In genomic region chr9:19036611-19037010, GRCh38 we compare ENCODE assay signal across 36 cellular contexts. TPM values are rescaled to one million over a fixed set of nuclear protein-coding genes. Genes with fewer than 3 reads are reported as not detected.
DNase-seq lines count a peak whose midpoint lies in the region; ATAC-seq and TF ChIP-seq lines count a peak whose summit lies in the region.
"Had no signal": no experiment of that assay in that cellular context is flagged by ENCODE, and none has a peak within 500 bp of the region (broad histone marks: within the 10 kb centered on the region; RNA-seq: fewer than 3 reads in every experiment).

No MANE protein-coding gene starts in this region.

- H3K79me1 ChIP-seq in H9 (ENCODE audit: insufficient read depth, low read depth, low read length, poor library complexity, severe bottlenecking): no peaks in the 10 kb centered on the region

- ATAC-seq in PC-3 (no peak), HG02623 (IDR thresholded peaks at IDR 0.05; ENCODE audit: unreplicated experiment) (no peak), GM21423 (IDR thresholded peaks at IDR 0.05; ENCODE audit: unreplicated experiment) (no peak)
- ATAC-seq: GM12878; left cardiac atrium; mucosa of descending colon; natural killer cell; stimulated activated memory B cell treated with anti-CD40 and anti-IgM and Interleukin-4, amounts not matched to agents 10 μg/mL and 1 μg/mL and 100 μg/mL, for 72 hours had no signal

- H3K36me3 ChIP-seq in DOHH2 (ENCODE audit: control insufficient read depth, low read length) (no peaks in the 10 kb centered on the region), PC-3 (ENCODE audit: low read depth, low read length) (no peaks in the 10 kb centered on the region)
- H3K36me3 ChIP-seq: BLaER1, breast epithelium, colonic mucosa, upper lobe of left lung had no signal

- no peak overlapping the region for H3K23ac ChIP-seq in H9 (ENCODE audit: insufficient read length, low read depth, low read length)

- no peak overlapping the region for H3K56ac ChIP-seq in H9 (ENCODE audit: insufficient read length, low read depth, low read length)

- H3K27ac Mint-ChIP-seq in H9: no peak overlapping the region
- H3K27ac Mint-ChIP-seq: activated naive CD4-positive, alpha-beta T cell treated with anti-CD3 and anti-CD28 coated beads, Interleukin-2, amount 50 U/mL, for 24 hours; activated T-helper 1 cell treated with anti-CD3 and anti-CD28 coated beads, Interleukin-12 subunit alpha, Interleukin-12 subunit beta, Interleukin-2, Interleukin-4 antibody, amounts not matched to agents 30 ng/mL and 10 ng/mL and 1 ng/mL, durations not matched to agents 14 hours and 24 hours and 36 hours; immature natural killer cell; natural killer cell; stimulated activated memory B cell treated with anti-CD40 and anti-IgM and Interleukin-4, amounts not matched to agents 10 μg/mL and 1 μg/mL and 100 μg/mL, for 72 hours had no signal

- no peaks in the 10 kb centered on the region for H3K27me3 Mint-ChIP-seq in H9 (ENCODE audit: low read depth)
- H3K27me3 Mint-ChIP-seq: activated naive CD4-positive, alpha-beta T cell treated with anti-CD3 and anti-CD28 coated beads, Interleukin-2, amount 50 U/mL, for 24 hours; stimulated activated memory B cell treated with anti-CD40 and anti-IgM and Interleukin-4, amounts not matched to agents 10 μg/mL and 1 μg/mL and 100 μg/mL, for 72 hours had no signal

- POLR2A ChIA-PET in PC-3 (lab: Charles Lee; ENCODE audit: unreplicated experiment): no interaction called here

- H3K4me3 ChIP-seq in DOHH2 (ENCODE audit: low read length): no peak overlapping the region
- H3K4me3 ChIP-seq in PC-3 (ENCODE audit: low read length): no peak overlapping the region
- no peak overlapping the region for H3K4me3 ChIP-seq in fibroblast of mammary gland (ENCODE audit: control insufficient read depth, low read depth, low read length)
- H3K4me3 ChIP-seq: BLaER1, breast epithelium, colonic mucosa, GM12878, lung, mucosa of descending colon, SK-N-MC, upper lobe of left lung had no signal

- no peak overlapping the region for H3K4me2 ChIP-seq in DOHH2 (ENCODE audit: low read length)
- H3K4me2 ChIP-seq in H9 (ENCODE audit: insufficient read depth, insufficient read length, low read length): no peak overlapping the region
- no peak overlapping the region for H3K4me2 ChIP-seq in PC-3 (ENCODE audit: low read length)
- H3K4me2 ChIP-seq: BLaER1 had no signal

- H3K9me3 Mint-ChIP-seq in H9: peaks cover 15 to 16% of the 10 kb centered on the region in 2 experiments
- H3K9me3 Mint-ChIP-seq: activated naive CD4-positive, alpha-beta T cell treated with anti-CD3 and anti-CD28 coated beads, Interleukin-2, amount 50 U/mL, for 24 hours; activated T-helper 1 cell treated with anti-CD3 and anti-CD28 coated beads, Interleukin-12 subunit alpha, Interleukin-12 subunit beta, Interleukin-2, Interleukin-4 antibody, amounts not matched to agents 30 ng/mL and 10 ng/mL and 1 ng/mL, durations not matched to agents 14 hours and 24 hours and 36 hours; immature natural killer cell; natural killer cell; stimulated activated memory B cell treated with anti-CD40 and anti-IgM and Interleukin-4, amounts not matched to agents 10 μg/mL and 1 μg/mL and 100 μg/mL, for 72 hours had no signal

- no peaks in the 10 kb centered on the region for H3K4me1 ChIP-seq in DOHH2 (ENCODE audit: control insufficient read depth, low read length)
- no peaks in the 10 kb centered on the region for H3K4me1 ChIP-seq in H9 (ENCODE audit: insufficient read depth, low read length)
- H3K4me1 ChIP-seq in PC-3 (ENCODE audit: insufficient read depth, low read length): no peaks in the 10 kb centered on the region
- H3K4me1 ChIP-seq: BLaER1, breast epithelium, colonic mucosa, upper lobe of left lung had no signal

- H4K8ac ChIP-seq in H9 (replicated peaks; ENCODE audit: insufficient read length, low read depth, low read length): no peak overlapping the region

- CTCF ChIA-PET in PC-3 (lab: Charles Lee): no interaction called here

- H3K9me2 ChIP-seq in DOHH2 (replicated peaks; ENCODE audit: control insufficient read depth, low read length): no peaks in the 10 kb centered on the region
- H3K9me2 ChIP-seq in PC-3 (replicated peaks; ENCODE audit: low read length): no peaks in the 10 kb centered on the region

- DNase-seq in H9 (no peak), PC-3 (no peak), fibroblast of mammary gland (ENCODE audit: low read depth) (no peak), DMS153 (lab: John Stamatoyannopoulos, UW) (no peak)
- DNase-seq in activated CD4-positive, alpha-beta T cell treated with anti-CD3 and anti-CD28 coated beads for 4 hours: no peak
- DNase-seq: ACHN; activated CD4-positive, alpha-beta T cell treated with anti-CD3 and anti-CD28 coated beads, Interleukin-2, amount 50 U/mL, for 48 hours; activated CD8-positive, alpha-beta memory T cell treated with anti-CD3 and anti-CD28 coated beads, Interleukin-2, amount 50 U/mL, for 48 hours; amniotic stem cell; colonic mucosa; effector CD4-positive, alpha-beta T cell; GDM1; HCEC 1CT; hypothalamus; immature natural killer cell; left cardiac atrium; mucosa of descending colon; natural killer cell; NCI-H2171; occipital lobe; upper lobe of left lung had no signal

- H3K9ac ChIP-seq in H9 (ENCODE audit: extremely low read depth, insufficient read length, low read length) (no peak overlapping the region), PC-3 (ENCODE audit: low read length) (no peak overlapping the region)
- H3K9ac ChIP-seq: BLaER1 had no signal

- no peaks in the 10 kb centered on the region for H3F3A ChIP-seq in DOHH2 (ENCODE audit: control insufficient read depth, insufficient read depth)
- H3F3A ChIP-seq in PC-3 (ENCODE audit: low read length, unreplicated experiment): no peaks in the 10 kb centered on the region

- peaks cover 5 to 16% (median 6%) of the 10 kb centered on the region in 3 experiments; a peak in 6 of 7 replicates for H3K36me3 Mint-ChIP-seq in H9 (ENCODE audit: insufficient read depth in 1 of 3, low read depth in 3 of 3)
- H3K36me3 Mint-ChIP-seq: natural killer cell; stimulated activated memory B cell treated with anti-CD40 and anti-IgM and Interleukin-4, amounts not matched to agents 10 μg/mL and 1 μg/mL and 100 μg/mL, for 72 hours had no signal

- no peak overlapping the region for H3K4me3 Mint-ChIP-seq in H9
- H3K4me3 Mint-ChIP-seq: activated naive CD4-positive, alpha-beta T cell treated with anti-CD3 and anti-CD28 coated beads, Interleukin-2, amount 50 U/mL, for 24 hours; activated T-helper 1 cell treated with anti-CD3 and anti-CD28 coated beads, Interleukin-12 subunit alpha, Interleukin-12 subunit beta, Interleukin-2, Interleukin-4 antibody, amounts not matched to agents 30 ng/mL and 10 ng/mL and 1 ng/mL, durations not matched to agents 14 hours and 24 hours and 36 hours; immature natural killer cell; natural killer cell; stimulated activated memory B cell treated with anti-CD40 and anti-IgM and Interleukin-4, amounts not matched to agents 10 μg/mL and 1 μg/mL and 100 μg/mL, for 72 hours had no signal

- H3K9me3 ChIP-seq in DOHH2 (ENCODE audit: control insufficient read depth, insufficient read depth, low read length) (no peaks in the 10 kb centered on the region), H9 (ENCODE audit: control insufficient read depth, low read depth, low read length) (no peaks in the 10 kb centered on the region), PC-3 (ENCODE audit: low read length) (no peaks in the 10 kb centered on the region)
- H3K9me3 ChIP-seq: breast epithelium, colonic mucosa, mucosa of descending colon, upper lobe of left lung had no signal

- no peak overlapping the region for H2BK20ac ChIP-seq in H9 (ENCODE audit: low read depth, low read length, poor library complexity, severe bottlenecking)

- H2AK5ac ChIP-seq in H9 (ENCODE audit: insufficient read length, low read length): no peak overlapping the region

- peaks cover 8 to 11% of the 10 kb centered on the region in 2 experiments for H3K4me1 Mint-ChIP-seq in H9
- H3K4me1 Mint-ChIP-seq: activated naive CD4-positive, alpha-beta T cell treated with anti-CD3 and anti-CD28 coated beads, Interleukin-2, amount 50 U/mL, for 24 hours; immature natural killer cell; natural killer cell; stimulated activated memory B cell treated with anti-CD40 and anti-IgM and Interleukin-4, amounts not matched to agents 10 μg/mL and 1 μg/mL and 100 μg/mL, for 72 hours had no signal

- H2BK15ac ChIP-seq in H9 (ENCODE audit: low read depth, low read length): no peak overlapping the region

- H3K14ac ChIP-seq in H9 (ENCODE audit: insufficient read depth, low read length): no peak overlapping the region

- no peaks in the 10 kb centered on the region for H3K23me2 ChIP-seq in H9 (ENCODE audit: insufficient read length, low read depth, low read length, poor library complexity, severe bottlenecking)

- no peak overlapping the region for H2BK120ac ChIP-seq in H9 (ENCODE audit: low read depth, low read length, poor library complexity, severe bottlenecking)

- intact Hi-C loops in PC-3 (cut with micrococcal nuclease): no loop called here

- TF ChIP-seq CTCF in DOHH2 (IDR thresholded peaks at IDR 0.05; ENCODE audit: low read depth, low read length, poor library complexity, severe bottlenecking) (peak; percentile 23), H9 (conservative IDR thresholded peaks at IDR 0.05) (peak; percentile 30; the same call in 1 of the 3 replicates), PC-3 (conservative IDR thresholded peaks at IDR 0.05; ENCODE audit: low read depth, low read length) (0 out of 2 replicates have a peak, but pooled peaks have one; percentile 12), fibroblast of mammary gland (conservative IDR thresholded peaks at IDR 0.05; ENCODE audit: control insufficient read depth, insufficient read depth, low read depth, low read length) (peak; percentile 16)

- H3K79me2 ChIP-seq in DOHH2 (ENCODE audit: control insufficient read depth, low read length) (no peaks in the 10 kb centered on the region), H9 (ENCODE audit: insufficient read depth, low read length) (no peaks in the 10 kb centered on the region), PC-3 (ENCODE audit: low read length) (no peaks in the 10 kb centered on the region)

- WGBS in H9 (ENCODE audit: extremely low coverage, insufficient read length, low lambda C conversion rate): no CpG with 5 or more reads among the region's 5 CpGs

- H3K27ac ChIP-seq in DOHH2 (ENCODE audit: low read depth, low read length) (no peak overlapping the region), H9 (ENCODE audit: insufficient read length, low read depth, low read length) (no peak overlapping the region), PC-3 (ENCODE audit: low read length) (no peak overlapping the region)
- H3K27ac ChIP-seq: BLaER1, breast epithelium, colonic mucosa, epithelial cell of prostate, SK-N-MC, upper lobe of left lung had no signal

- H4K20me1 ChIP-seq in DOHH2 (ENCODE audit: control insufficient read depth, insufficient read depth, low read depth, low read length) (no peaks in the 10 kb centered on the region), H9 (ENCODE audit: control insufficient read depth, insufficient read depth, insufficient read length) (no peaks in the 10 kb centered on the region), PC-3 (ENCODE audit: low read length) (no peaks in the 10 kb centered on the region)
- H4K20me1 ChIP-seq: BLaER1 had no signal

- H4K5ac ChIP-seq in H9 (ENCODE audit: insufficient read length, low read depth, low read length): no peak overlapping the region

- BruUV-seq in PC-3 (replicated peaks; lab: Mats Ljungman, UMichigan): no TSS peak

- no peak overlapping the region for H2AFZ ChIP-seq in H9 (ENCODE audit: low read length)
- no peak overlapping the region for H2AFZ ChIP-seq in PC-3 (ENCODE audit: low read length)

- H2BK12ac ChIP-seq in H9 (ENCODE audit: insufficient read length, low read depth, low read length): no peak overlapping the region

- H3T11ph ChIP-seq in H9 (ENCODE audit: low read length): no peak overlapping the region

- H3K18ac ChIP-seq in H9 (ENCODE audit: insufficient read length, low read depth, low read length): no peak overlapping the region

- H3K4ac ChIP-seq in H9 (ENCODE audit: low read depth, low read length): no peak overlapping the region

- H4K91ac ChIP-seq in H9 (ENCODE audit: insufficient read length, low read depth, low read length): no peak overlapping the region

- no peak overlapping the region for H2BK5ac ChIP-seq in H9 (ENCODE audit: insufficient read length, low read length)

- H3K27me3 ChIP-seq in DOHH2 (ENCODE audit: control insufficient read depth, low read length): no peaks in the 10 kb centered on the region
- H3K27me3 ChIP-seq in H9 (ENCODE audit: insufficient read depth, low read length): no peaks in the 10 kb centered on the region
- no peaks in the 10 kb centered on the region for H3K27me3 ChIP-seq in PC-3 (ENCODE audit: low read length)
- H3K27me3 ChIP-seq: BLaER1, breast epithelium, colonic mucosa, upper lobe of left lung had no signal

RNA-seq across cellular contexts. Expression of gene SAXO1, which starts 3.6 kb away (rescaled TPM):
- total RNA-seq in H9 (2021) (0.09 TPM in 1 of 2 replicates, not detected in the other), PC-3 (2014; rRNA removed) (not detected in 2 replicates)
- total RNA-seq: activated T-helper 1 cell treated with anti-CD3 and anti-CD28 coated beads, Interleukin-12 subunit alpha, Interleukin-12 subunit beta, Interleukin-2, Interleukin-4 antibody, amounts not matched to agents 30 ng/mL and 10 ng/mL and 1 ng/mL, durations not matched to agents 14 hours and 24 hours and 36 hours; colonic mucosa; glomerular endothelial cell; GM12878; NCI-H460; occipital lobe; skeletal muscle tissue had no signal

RNA-seq across cellular contexts. Expression of gene RRAGA, which starts 12.6 kb away (rescaled TPM):
- total RNA-seq in H9 (2021) (53.8 and 56.4 TPM in 2 replicates), PC-3 (2014; rRNA removed) (13.0 and 16.8 TPM in 2 replicates)
